Comparison of ENCODE assay signal across 1 cellular context in genomic region chr1:2427976-2428375, GRCh38.
A peak's percentile ranks its signal among the peaks of the same experiment; 100 is the strongest.
TF ChIP-seq lines count a peak whose summit lies in the region.

No MANE protein-coding gene starts in this region.

TF ChIP-seq in HepG2, 621 proteins besides CTCF, POLR2A, EP300 and RAD21:
- TF ChIP-seq TCF7L2 (IDR thresholded peaks at IDR 0.05; ENCODE audit: low read depth, low read length): no peak
- 0 out of 2 replicates have a peak, but pooled peaks have one; percentile 15 for TF ChIP-seq HNF4A (CRISPR knock-in tag; IDR thresholded peaks at IDR 0.05)
- TF ChIP-seq ZFX (CRISPR knock-in tag; IDR thresholded peaks at IDR 0.05; ENCODE audit: low read depth): peak; percentile 14; the same call in 1 of the 2 replicates
